Comparison of ENCODE assay signal across 26 cellular contexts in the genomic region with DNA sequence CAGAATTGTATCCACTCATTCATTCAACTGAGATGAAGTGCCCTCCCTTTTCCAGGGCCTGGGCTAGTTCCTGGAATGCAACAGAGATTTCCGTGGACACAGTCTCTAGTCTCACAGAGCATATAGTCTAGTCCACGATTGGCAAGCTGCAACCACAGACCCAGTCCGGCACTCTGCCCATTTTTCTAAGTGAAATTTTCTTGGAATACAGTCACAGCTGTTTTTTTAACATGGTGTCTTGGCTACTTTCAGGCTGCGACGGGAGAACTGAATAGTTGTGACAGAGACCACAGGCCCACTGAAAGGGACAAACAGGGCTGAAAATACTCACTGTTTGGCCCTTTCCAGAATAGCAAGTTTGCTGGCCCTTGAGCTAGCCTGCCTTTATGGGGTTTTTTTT. TPM values are rescaled to one million over a fixed set of nuclear protein-coding genes. Genes with fewer than 3 reads are reported as not detected.
DNase-seq lines count a peak whose midpoint lies in the region; ATAC-seq and TF ChIP-seq lines count a peak whose summit lies in the region.
"Had no signal": no experiment of that assay in that cellular context is flagged by ENCODE, and none has a peak within 500 bp of the region (broad histone marks: within the 10 kb centered on the region; RNA-seq: fewer than 3 reads in every experiment).

No MANE protein-coding gene starts in this region.

- no peaks in the 10 kb centered on the region for H3K9me3 Mint-ChIP-seq in endothelial cell (ENCODE audit: unreplicated experiment)
- H3K9me3 Mint-ChIP-seq in MCF 10A (ENCODE audit: unreplicated experiment) = peaks cover 7% of the 10 kb centered on the region

- no peak overlapping the region for H2BK120ac ChIP-seq in neuronal stem cell (ENCODE audit: low read depth, low read length)

- H3K27ac Mint-ChIP-seq in endothelial cell (ENCODE audit: unreplicated experiment) = no peak overlapping the region
- H3K27ac Mint-ChIP-seq in MCF 10A (ENCODE audit: low read depth, unreplicated experiment) = no peak overlapping the region
- H3K27ac Mint-ChIP-seq: CD4-positive, alpha-beta memory T cell; HFFc6 had no signal

- no peak overlapping the region for H4K91ac ChIP-seq in neuronal stem cell (ENCODE audit: low read depth, low read length, poor library complexity)

- peaks cover 69% of the 10 kb centered on the region for H3K36me3 Mint-ChIP-seq in endothelial cell (ENCODE audit: low read depth, unreplicated experiment)
- peaks cover 67% of the 10 kb centered on the region for H3K36me3 Mint-ChIP-seq in MCF 10A (ENCODE audit: insufficient read depth, unreplicated experiment)

- H2BK5ac ChIP-seq in neuronal stem cell (ENCODE audit: low read length) = peak overlapping the region; percentile 69

- TF ChIP-seq CTCF in heart right ventricle (IDR thresholded peaks at IDR 0.05) = no peak
- no peak for TF ChIP-seq CTCF in endothelial cell (IDR thresholded peaks at IDR 0.05; ENCODE audit: unreplicated experiment)
- TF ChIP-seq CTCF in thyroid gland (IDR thresholded peaks at IDR 0.05) = no peak
- no peak for TF ChIP-seq CTCF in MCF 10A (IDR thresholded peaks at IDR 0.05; ENCODE audit: unreplicated experiment)

- H3K9me3 ChIP-seq in heart right ventricle (peaks cover 0 to 19% (median 0%) of the 10 kb centered on the region in 11 donors), neuronal stem cell (replicated peaks in 1 of 2; ENCODE audit: control insufficient read depth in 2 of 2, insufficient read depth in 1 of 2, low read depth in 1 of 2, low read length in 2 of 2) (peaks cover 50 to 80% of the 10 kb centered on the region in 2 donors), thyroid gland (no peaks in the 10 kb centered on the region)
- H3K9me3 ChIP-seq: SK-N-SH had no signal

- H2BK15ac ChIP-seq in neuronal stem cell (ENCODE audit: low read length) = no peak overlapping the region

- H3K27me3 ChIP-seq in heart right ventricle (no peaks in the 10 kb centered on the region), neuronal stem cell (ENCODE audit: control insufficient read depth in 3 of 3, insufficient read depth in 3 of 3, low read depth in 1 of 3, low read length in 3 of 3) (peaks cover 0 to 1% (median 0%) of the 10 kb centered on the region in 3 experiments), thyroid gland (no peaks in the 10 kb centered on the region)
- H3K27me3 ChIP-seq: BLaER1 treated with 17β-estradiol and CSF1 and Interleukin-3, amounts not matched to agents 10 nM and 100 nM had no signal

- 97 to 98% methylated on average over 5 of the region's 5 CpGs for WGBS in heart right ventricle, 2 donors
- WGBS in neuronal stem cell (ENCODE audit: extremely low coverage in 2 of 2, insufficient read length in 2 of 2, insufficient replicate concordance in 1 of 2), 2 donors = no CpG with 5 or more reads among the region's 5 CpGs
- 30 to 47% methylated on average over 5 of the region's 5 CpGs for WGBS in thyroid gland, 2 donors

- no peak overlapping the region for H4K8ac ChIP-seq in neuronal stem cell (ENCODE audit: low read depth, low read length)

- no peak overlapping the region for H2AFZ ChIP-seq in neuronal stem cell (ENCODE audit: low read length)

- no peak overlapping the region for H3K18ac ChIP-seq in neuronal stem cell (ENCODE audit: low read length)

- H3K23ac ChIP-seq in neuronal stem cell (ENCODE audit: low read depth, low read length, poor library complexity) = no peak overlapping the region

- H3K4me1 Mint-ChIP-seq in endothelial cell (ENCODE audit: unreplicated experiment) (no peaks in the 10 kb centered on the region), MCF 10A (ENCODE audit: insufficient read depth, unreplicated experiment) (peaks cover 7% of the 10 kb centered on the region)

- DNase-seq in cardiac septum (ENCODE audit: low spot score) = peak; percentile 19
- DNase-seq in heart right ventricle = no peak
- no peak for DNase-seq in endothelial cell (ENCODE audit: low spot score)
- no peak for DNase-seq in neuronal stem cell (ENCODE audit: low spot score)
- peak; percentile 44 to 48 for DNase-seq in thyroid gland
- DNase-seq in MCF 10A (ENCODE audit: unreplicated experiment) = no peak
- DNase-seq: 8988T; CD4-positive, alpha-beta memory T cell; COR-L47; GDM1; GOT3; HFFc6; NCI-H1092 treated with DMSO at 0.1 percent for 48 hours; NCI-H1436 treated with DMSO at 0.1 percent for 48 hours; NCI-H1930; NCI-H446 treated with DMSO at 0.1 percent for 48 hours; NCI-H526; NCI-H82; NK-92 treated with Interleukin-12 subunit alpha and Interleukin-12 subunit beta, amount 100 ng/mL, for 24 hours; PC-3; SK-N-SH had no signal

- H3K4me1 ChIP-seq in heart right ventricle = peaks cover 0 to 12% (median 0%) of the 10 kb centered on the region in 9 donors
- no peaks in the 10 kb centered on the region for H3K4me1 ChIP-seq in neuronal stem cell (ENCODE audit: control insufficient read depth in 2 of 2, insufficient read depth in 1 of 2, low read depth in 1 of 2, low read length in 2 of 2)
- H3K4me1 ChIP-seq in thyroid gland = peaks cover 7 to 21% of the 10 kb centered on the region in 2 donors
- H3K4me1 ChIP-seq: BLaER1 treated with 17β-estradiol and CSF1 and Interleukin-3, amounts not matched to agents 10 nM and 100 nM; HAP-1 had no signal

- H3K4me3 ChIP-seq in heart right ventricle (no peak overlapping the region), neuronal stem cell (ENCODE audit: low read length in 2 of 2) (no peak overlapping the region), thyroid gland (replicated peaks in 1 of 3) (no peak overlapping the region)
- H3K4me3 ChIP-seq: BLaER1 treated with 17β-estradiol and CSF1 and Interleukin-3, amounts not matched to agents 10 nM and 100 nM; GM12878; HAP-1 had no signal

- no peak overlapping the region for H3K9ac ChIP-seq in neuronal stem cell (ENCODE audit: low read depth, low read length, poor library complexity)
- H3K9ac ChIP-seq: BLaER1 treated with 17β-estradiol and CSF1 and Interleukin-3, amounts not matched to agents 10 nM and 100 nM; SK-N-SH had no signal

- no peak overlapping the region for H2BK12ac ChIP-seq in neuronal stem cell (ENCODE audit: low read length)

- H3K36me3 ChIP-seq in heart right ventricle (peaks cover 0 to 74% (median 15%) of the 10 kb centered on the region in 9 donors), neuronal stem cell (replicated peaks in 1 of 2; ENCODE audit: control insufficient read depth in 2 of 2, insufficient read depth in 2 of 2, low read length in 2 of 2) (peaks cover 54 to 83% of the 10 kb centered on the region in 2 donors), thyroid gland (peaks cover 4 to 22% of the 10 kb centered on the region in 2 donors)

- intact Hi-C loops in cardiac septum (cut with DNase I) (no loop called here), heart right ventricle (cut with DNase I) (no loop called here), thyroid gland (cut with DNase I) (no loop called here), MCF 10A (cut with micrococcal nuclease) (no loop called here)

- H3K14ac ChIP-seq in neuronal stem cell (ENCODE audit: low read length) = no peak overlapping the region

- no peak overlapping the region for H2AK5ac ChIP-seq in neuronal stem cell (ENCODE audit: low read depth, low read length)

- ATAC-seq in heart right ventricle (no peak), HG03025 (IDR thresholded peaks at IDR 0.05; ENCODE audit: low FRiP score, unreplicated experiment) (no peak), HG03045 (IDR thresholded peaks at IDR 0.05; ENCODE audit: unreplicated experiment) (no peak)
- ATAC-seq: GM12878, PC-3 had no signal

- H3K4ac ChIP-seq in neuronal stem cell (ENCODE audit: low read length) = no peak overlapping the region

- no peak overlapping the region for H3K4me2 ChIP-seq in neuronal stem cell (ENCODE audit: insufficient read depth, low read length, poor library complexity, severe bottlenecking)
- H3K4me2 ChIP-seq: BLaER1 treated with 17β-estradiol and CSF1 and Interleukin-3, amounts not matched to agents 10 nM and 100 nM; SK-N-SH had no signal

- POLR2A ChIA-PET in MCF 10A (lab: Yijun Ruan, JAX) = no interaction called here

- no peak overlapping the region for H3K27ac ChIP-seq in heart right ventricle
- H3K27ac ChIP-seq in neuronal stem cell (replicated peaks; ENCODE audit: low read length) = no peak overlapping the region
- peak overlapping the region in 2 of 3 donors; percentile 27 to 63 for H3K27ac ChIP-seq in thyroid gland
- H3K27ac ChIP-seq: BLaER1 treated with 17β-estradiol and CSF1 and Interleukin-3, amounts not matched to agents 10 nM and 100 nM had no signal

- H3K27me3 Mint-ChIP-seq in endothelial cell (ENCODE audit: unreplicated experiment) (peaks cover under 1% of the 10 kb centered on the region), MCF 10A (ENCODE audit: insufficient read depth, unreplicated experiment) (no peaks in the 10 kb centered on the region)
- H3K27me3 Mint-ChIP-seq: CD4-positive, alpha-beta memory T cell had no signal

- CTCF ChIA-PET in MCF 10A (lab: Yijun Ruan, JAX) = interaction anchor here (0.7 kb wide), 1 partner anchor 32 kb away, joined by 3 read pairs; no protein-coding TSS in a partner anchor

- BruUV-seq in MCF 10A (replicated peaks; lab: Mats Ljungman, UMichigan) = no TSS peak

- peaks cover 18% of the 10 kb centered on the region for H3K79me1 ChIP-seq in neuronal stem cell (ENCODE audit: low read depth, low read length)

- no peak for TF ChIP-seq POLR2A in thyroid gland (IDR thresholded peaks at IDR 0.05)

- H3K4me3 Mint-ChIP-seq in endothelial cell (ENCODE audit: unreplicated experiment) = peak overlapping the region; percentile 42
- no peak overlapping the region for H3K4me3 Mint-ChIP-seq in MCF 10A (ENCODE audit: unreplicated experiment)
- H3K4me3 Mint-ChIP-seq: CD4-positive, alpha-beta memory T cell; HFFc6 had no signal

RNA-seq across cellular contexts. Expression of gene ALG12, which starts 29.2 kb away (rescaled TPM):
- total RNA-seq in cardiac septum (14.3 TPM), heart right ventricle (10 to 100 TPM in 9 of 10 donors, 1 to 10 TPM in 1; 9.6 to 19.8 (median 16.0) TPM), endothelial cell (ENCODE audit: unreplicated experiment) (23.2 TPM), thyroid gland (10 to 100 TPM; 25.5 to 60.5 (median 52.2) TPM), MCF 10A (2022) (16.6 and 18.2 TPM in 2 replicates)
- 10 to 100 TPM in 1 of 2 donors, 1 to 10 TPM in 1; 9.7 to 10.4 TPM for polyA plus RNA-seq in heart right ventricle
- 9.3 TPM for polyA plus RNA-seq in neuronal stem cell (2013, experiment 1 of 2)
- polyA plus RNA-seq in neuronal stem cell (2013, experiment 2 of 2) = 9.1 TPM

RNA-seq across cellular contexts. Expression of gene CRELD2, which starts 29.4 kb away (rescaled TPM):
- total RNA-seq in cardiac septum (32.9 TPM), heart right ventricle (10 to 100 TPM; 13.0 to 32.5 (median 19.2) TPM), endothelial cell (ENCODE audit: unreplicated experiment) (207 TPM), thyroid gland (100 to 1,000 TPM in 3 of 4 donors, 10 to 100 TPM in 1; 50.3 to 244 (median 154) TPM), MCF 10A (2022) (70.7 and 107 TPM in 2 replicates)
- polyA plus RNA-seq in heart right ventricle = 10 to 100 TPM; 11.0 to 90.0 TPM
- 12.6 TPM for polyA plus RNA-seq in neuronal stem cell (2013, experiment 1 of 2)
- polyA plus RNA-seq in neuronal stem cell (2013, experiment 2 of 2) = 12.2 TPM

RNA-seq across cellular contexts. Expression of gene ZBED4, which starts 35.4 kb away (rescaled TPM):
- total RNA-seq in cardiac septum (6.2 TPM), heart right ventricle (1 to 10 TPM; 3.5 to 5.9 (median 4.4) TPM), endothelial cell (ENCODE audit: unreplicated experiment) (22.6 TPM), thyroid gland (10 to 100 TPM in 3 of 4 donors, 1 to 10 TPM in 1; 9.4 to 15.8 (median 10.1) TPM), MCF 10A (2022) (15.9 and 16.4 TPM in 2 replicates)
- 1 to 10 TPM; 2.6 to 3.2 TPM for polyA plus RNA-seq in heart right ventricle
- polyA plus RNA-seq in neuronal stem cell (2013, experiment 1 of 2) = 22.2 TPM
- 22.3 TPM for polyA plus RNA-seq in neuronal stem cell (2013, experiment 2 of 2)

Comparison
In these comparisons a context has a peak if more than half of its experiments do, and no peak if none do; other contexts are left out.
1. DNase-seq: peak in cardiac septum (single experiment) and thyroid gland (2 of 2); none in heart right ventricle (0 of 2), endothelial cell (single experiment), neuronal stem cell (single experiment) and MCF 10A (single experiment).
2. H3K27ac ChIP-seq: peak in thyroid gland (2 of 3); none in heart right ventricle (0 of 10) and neuronal stem cell (single experiment).